16 cellular contexts compared by ENCODE assay signal in genomic region chr2:221836091-221836490, GRCh38.
DNase-seq lines count a peak whose midpoint lies in the region; ATAC-seq, FAIRE-seq and TF ChIP-seq lines count a peak whose summit lies in the region.
"Had no signal": no experiment of that assay in that cellular context is flagged by ENCODE, and none has a peak within 500 bp of the region (broad histone marks: within the 10 kb centered on the region; RNA-seq: fewer than 3 reads in every experiment).

No MANE protein-coding gene starts in this region.

- no peaks in the 10 kb centered on the region for H3K4me1 ChIP-seq in astrocyte (ENCODE audit: insufficient read depth, low read length)

- H3K4me3 ChIP-seq in astrocyte (ENCODE audit: insufficient read depth, low read depth, low read length): no peak overlapping the region

- no peaks in the 10 kb centered on the region for H3K79me2 ChIP-seq in astrocyte (ENCODE audit: insufficient read depth, low read length)

- H3K9me3 ChIP-seq in astrocyte (ENCODE audit: insufficient read depth, low read depth, low read length): no peaks in the 10 kb centered on the region

- no peak overlapping the region for H2AFZ ChIP-seq in astrocyte (ENCODE audit: low read depth, low read length)

- no peak overlapping the region for H3K9ac ChIP-seq in astrocyte (ENCODE audit: low read length)

- ATAC-seq in HG03139 (IDR thresholded peaks at IDR 0.05; ENCODE audit: unreplicated experiment) (no peak), GM19328 (IDR thresholded peaks at IDR 0.05; ENCODE audit: unreplicated experiment) (no peak)
- no peak for ATAC-seq in stimulated activated naive CD8-positive, alpha-beta T cell treated with anti-CD3 and anti-CD28 coated beads, Interleukin-15, amount 100 ng/mL, for 72 hours

- no peaks in the 10 kb centered on the region for H3K27me3 ChIP-seq in astrocyte (ENCODE audit: insufficient read depth, low read length)

- no peak overlapping the region for H3K4me2 ChIP-seq in astrocyte (ENCODE audit: low read length)

- no peaks in the 10 kb centered on the region for H4K20me1 ChIP-seq in astrocyte (ENCODE audit: insufficient read depth, low read length)

- no peak overlapping the region for H3K4me3 Mint-ChIP-seq in astrocyte (ENCODE audit: unreplicated experiment)
- no peak overlapping the region for H3K4me3 Mint-ChIP-seq in stimulated activated naive CD8-positive, alpha-beta T cell treated with anti-CD3 and anti-CD28 coated beads, Interleukin-15, amount 100 ng/mL, for 72 hours

- H3K36me3 ChIP-seq in astrocyte (ENCODE audit: insufficient read depth, low read length): no peaks in the 10 kb centered on the region

- no peak overlapping the region for H3K27ac Mint-ChIP-seq in astrocyte (ENCODE audit: unreplicated experiment)
- no peak overlapping the region for H3K27ac Mint-ChIP-seq in stimulated activated naive CD8-positive, alpha-beta T cell treated with anti-CD3 and anti-CD28 coated beads, Interleukin-15, amount 100 ng/mL, for 72 hours
- H3K27ac Mint-ChIP-seq: CD4-positive, alpha-beta memory T cell had no signal

- peak; percentile 2 for DNase-seq in NCI-H1694 treated with DMSO at 0.1 percent for 48 hours (lab: John Stamatoyannopoulos, UW)
- DNase-seq in NCI-H1694 (lab: John Stamatoyannopoulos, UW): no peak
- DNase-seq in astrocyte (ENCODE audit: low read depth): peak; percentile 18
- DNase-seq in globus pallidus (ENCODE audit: low spot score): peak; percentile 4
- DNase-seq in DMS79 treated with DMSO at 0.1 percent for 48 hours (lab: John Stamatoyannopoulos, UW): no peak
- no peak for DNase-seq in stimulated activated naive CD8-positive, alpha-beta T cell treated with anti-CD3 and anti-CD28 coated beads, Interleukin-15, amount 100 ng/mL, for 72 hours
- DNase-seq: CD4-positive, alpha-beta memory T cell; KBM-7; NCI-H1048; NCI-H146; NCI-H226; NCI-H526 had no signal

- H3K27me3 Mint-ChIP-seq in astrocyte (ENCODE audit: low read depth, unreplicated experiment): no peaks in the 10 kb centered on the region
- H3K27me3 Mint-ChIP-seq in stimulated activated naive CD8-positive, alpha-beta T cell treated with anti-CD3 and anti-CD28 coated beads, Interleukin-15, amount 100 ng/mL, for 72 hours: no peaks in the 10 kb centered on the region
- H3K27me3 Mint-ChIP-seq: CD4-positive, alpha-beta memory T cell had no signal

- H3K27ac ChIP-seq in astrocyte (ENCODE audit: low read depth, low read length): no peak overlapping the region
- H3K27ac ChIP-seq: 22Rv1, RWPE1 had no signal

- peaks cover 5% of the 10 kb centered on the region for H3K9me3 Mint-ChIP-seq in astrocyte (ENCODE audit: unreplicated experiment)
- H3K9me3 Mint-ChIP-seq in stimulated activated naive CD8-positive, alpha-beta T cell treated with anti-CD3 and anti-CD28 coated beads, Interleukin-15, amount 100 ng/mL, for 72 hours: peaks cover 0 to 9% of the 10 kb centered on the region in 2 donors

- no peak for FAIRE-seq in astrocyte (lab: Jason Lieb, UNC)

- H3K4me1 Mint-ChIP-seq in astrocyte (ENCODE audit: low read depth, unreplicated experiment): no peaks in the 10 kb centered on the region
- no peaks in the 10 kb centered on the region for H3K4me1 Mint-ChIP-seq in stimulated activated naive CD8-positive, alpha-beta T cell treated with anti-CD3 and anti-CD28 coated beads, Interleukin-15, amount 100 ng/mL, for 72 hours
- H3K4me1 Mint-ChIP-seq: CD4-positive, alpha-beta memory T cell had no signal

- TF ChIP-seq CTCF in astrocyte (IDR thresholded peaks at IDR 0.05; ENCODE audit: insufficient read depth, low read depth, low read length): no peak

- H3K36me3 Mint-ChIP-seq in astrocyte (ENCODE audit: low read depth, unreplicated experiment): no peaks in the 10 kb centered on the region
- H3K36me3 Mint-ChIP-seq: CD4-positive, alpha-beta memory T cell had no signal

Comparison
In these comparisons a context has a peak if more than half of its experiments do, and no peak if none do; other contexts are left out.
1. DNase-seq: peak in NCI-H1694 treated with DMSO at 0.1 percent for 48 hours (single experiment), astrocyte (single experiment) and globus pallidus (single experiment); none in NCI-H1694 (single experiment), DMS79 treated with DMSO at 0.1 percent for 48 hours (single experiment) and stimulated activated naive CD8-positive, alpha-beta T cell treated with anti-CD3 and anti-CD28 coated beads, Interleukin-15, amount 100 ng/mL, for 72 hours (0 of 2).